Comparison of ENCODE assay signal across 8 cellular contexts in the genomic region with DNA sequence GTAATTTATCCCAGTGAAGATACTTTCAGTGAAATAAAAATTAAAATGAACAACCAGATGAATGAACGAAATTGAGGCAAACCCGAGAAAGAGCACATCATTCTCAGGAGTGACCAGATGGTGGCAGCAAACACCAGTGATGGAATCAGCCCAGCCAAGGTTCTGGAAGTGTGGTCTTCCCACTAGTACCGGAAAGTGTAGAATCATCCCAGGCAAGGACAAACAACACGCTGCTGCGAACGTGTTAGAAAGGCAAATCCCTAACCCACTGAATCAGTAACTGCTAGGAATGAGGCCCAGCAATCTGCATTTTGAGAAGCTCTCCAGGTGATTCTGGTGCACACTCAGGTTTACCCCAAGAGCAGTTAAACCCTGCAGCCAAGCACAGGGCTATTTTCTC. TPM values are rescaled to one million over a fixed set of nuclear protein-coding genes. Genes with fewer than 3 reads are reported as not detected.
DNase-seq lines count a peak whose midpoint lies in the region; ATAC-seq and TF ChIP-seq lines count a peak whose summit lies in the region.

No MANE protein-coding gene starts in this region.

- TF ChIP-seq POLR2A in testis (IDR thresholded peaks at IDR 0.05), result no peak

- peak; percentile 67 for TF ChIP-seq CTCF in CD4-positive, alpha-beta T cell (IDR thresholded peaks at IDR 0.05)
- TF ChIP-seq CTCF in GM13977 (IDR thresholded peaks at IDR 0.05; ENCODE audit: extremely low read depth, insufficient read depth, missing control alignments) (peak; percentile 79), astrocyte of the spinal cord (IDR thresholded peaks at IDR 0.05; ENCODE audit: low read depth, low read length) (peak; percentile 77), testis (IDR thresholded peaks at IDR 0.05) (peak; percentile 39 to 78 (median 64))

- no peaks in the 10 kb centered on the region for H3K4me1 ChIP-seq in testis

- peaks cover 4% of the 10 kb centered on the region for H3K27me3 ChIP-seq in CD4-positive, alpha-beta T cell (ENCODE audit: control insufficient read depth, insufficient read depth, low read length)
- no peaks in the 10 kb centered on the region for H3K27me3 ChIP-seq in testis

- ATAC-seq in CD4-positive, alpha-beta T cell (ENCODE audit: poor library complexity), result no peak
- ATAC-seq in HG03025 (IDR thresholded peaks at IDR 0.05; ENCODE audit: low FRiP score, unreplicated experiment), result no peak
- no peak for ATAC-seq in GM18867 (IDR thresholded peaks at IDR 0.05; ENCODE audit: unreplicated experiment)

- in situ Hi-C loops in GM13977 (cut with MboI; ENCODE audit: low pct_unique_long_range_greater_than_20kb, low sequenced_read_pairs, unreplicated experiment) (loop anchor here (25.0 kb wide), 1 partner anchor 643 kb away; no protein-coding TSS in a partner anchor), astrocyte of the spinal cord (cut with HindIII; ENCODE audit: low sequenced_read_pairs) (no loop called here)

- H3K9me3 Mint-ChIP-seq in CD4-positive, alpha-beta T cell, result no peaks in the 10 kb centered on the region
- H3K9me3 Mint-ChIP-seq in immature natural killer cell, result no peaks in the 10 kb centered on the region

- CTCF ChIA-PET in CD4-positive, alpha-beta T cell (lab: Charles Lee), result no interaction called here

- intact Hi-C loops in CD4-positive, alpha-beta T cell (cut with DNase I, micrococcal nuclease), result loop anchor here (5.0 to 10.0 kb wide), 3 partner anchors 190 to 630 kb away; no protein-coding TSS in a partner anchor
- intact Hi-C loops in testis (cut with DNase I; ENCODE audit: low total_unique reads), result no loop called here

- H3K4me3 Mint-ChIP-seq in CD4-positive, alpha-beta T cell, result no peak overlapping the region
- no peak overlapping the region for H3K4me3 Mint-ChIP-seq in immature natural killer cell

- 16 to 42% methylated on average over 6 of the region's 6 CpGs for WGBS in testis, 2 donors

- POLR2A ChIA-PET in CD4-positive, alpha-beta T cell (lab: Charles Lee), result no interaction called here

- H3K36me3 Mint-ChIP-seq in CD4-positive, alpha-beta T cell (ENCODE audit: low read depth), result no peaks in the 10 kb centered on the region
- H3K36me3 Mint-ChIP-seq in immature natural killer cell, result no peaks in the 10 kb centered on the region

- H3K27ac Mint-ChIP-seq in CD4-positive, alpha-beta T cell, result no peak overlapping the region
- H3K27ac Mint-ChIP-seq in immature natural killer cell, result no peak overlapping the region

- no peaks in the 10 kb centered on the region for H3K36me3 ChIP-seq in testis (ENCODE audit: low read depth, missing control alignments)

- H3K4me3 ChIP-seq in astrocyte of the spinal cord (ENCODE audit: low read depth, low read length), result no peak overlapping the region
- H3K4me3 ChIP-seq in testis, result no peak overlapping the region

- H3K9me3 ChIP-seq in CD4-positive, alpha-beta T cell (ENCODE audit: control insufficient read depth, low read length), result no peaks in the 10 kb centered on the region
- no peaks in the 10 kb centered on the region for H3K9me3 ChIP-seq in testis

- no peak overlapping the region for H3K27ac ChIP-seq in CD4-positive, alpha-beta T cell (ENCODE audit: low read depth, low read length)
- H3K27ac ChIP-seq in testis, result no peak overlapping the region

- H3K27me3 Mint-ChIP-seq in CD4-positive, alpha-beta T cell, result peaks cover 48% of the 10 kb centered on the region
- H3K27me3 Mint-ChIP-seq in immature natural killer cell (ENCODE audit: low read depth in 3 of 3), result peaks cover 8 to 19% (median 11%) of the 10 kb centered on the region in 3 donors

- H3K4me1 Mint-ChIP-seq in CD4-positive, alpha-beta T cell (ENCODE audit: low read depth), result no peaks in the 10 kb centered on the region
- peaks cover 0 to 6% of the 10 kb centered on the region in 2 donors for H3K4me1 Mint-ChIP-seq in immature natural killer cell

- DNase-seq in CD4-positive, alpha-beta T cell, result no peak
- peak; percentile 71 for DNase-seq in GM13977 (ENCODE audit: low spot score)
- DNase-seq in NCI-H345 treated with DMSO at 0.1 percent for 48 hours (lab: John Stamatoyannopoulos, UW; ENCODE audit: unreplicated experiment), result peak; percentile 9
- peak; percentile 51 for DNase-seq in astrocyte of the spinal cord (ENCODE audit: low read depth, low spot score)
- peak in 2 of 3 donors; percentile 7 to 9 for DNase-seq in immature natural killer cell
- DNase-seq in testis, result peak; percentile 67

RNA-seq across cellular contexts. Expression of a gene that starts 15.5 kb away (rescaled TPM):
- total RNA-seq in CD4-positive, alpha-beta T cell, result not detected
- not detected for polyA plus RNA-seq in immature natural killer cell
- not detected for total RNA-seq in testis
- polyA plus RNA-seq in testis (ENCODE audit: insufficient read depth, low read depth, low replicate concordance), result not detected

RNA-seq across cellular contexts. Expression of a gene that starts 19.2 kb away (rescaled TPM):
- not detected for total RNA-seq in CD4-positive, alpha-beta T cell
- polyA plus RNA-seq in immature natural killer cell (not detected), testis (ENCODE audit: insufficient read depth, low read depth, low replicate concordance) (0.75 TPM)
- total RNA-seq in testis, result 1 to 10 TPM in 1 of 2 donors, under 1 TPM in 1; 0.93 to 1.7 TPM

RNA-seq across cellular contexts. Expression of a gene that starts 55.7 kb away (rescaled TPM):
- total RNA-seq in CD4-positive, alpha-beta T cell, result 10 to 100 TPM; 33.3 to 39.0 TPM
- polyA plus RNA-seq in immature natural killer cell, result 10 to 100 TPM in 1 of 3 donors, 1 to 10 TPM in 2; 5.2 to 14.6 (median 9.1) TPM
- 10 to 100 TPM; 19.6 to 20.1 TPM for total RNA-seq in testis
- 19.4 TPM for polyA plus RNA-seq in testis (ENCODE audit: insufficient read depth, low read depth, low replicate concordance)

Comparison
In these comparisons a context has a peak if more than half of its experiments do, and no peak if none do; other contexts are left out.
1. DNase-seq: peak in GM13977 (single experiment), NCI-H345 treated with DMSO at 0.1 percent for 48 hours (single experiment), astrocyte of the spinal cord (single experiment), immature natural killer cell (2 of 3) and testis (single experiment); none in CD4-positive, alpha-beta T cell (0 of 10).
2. Peak in every context shown above with its lines, with median percentiles within 50 percentile points of each other: CTCF ChIP-seq.